In genomic region chr1:209607102-209607794, GRCh38 we compare ENCODE assay signal across 7 cellular contexts. TPM values are rescaled to one million over a fixed set of nuclear protein-coding genes. Genes with fewer than 3 reads are reported as not detected.
DNase-seq lines count a peak whose midpoint lies in the region; ATAC-seq and TF ChIP-seq lines count a peak whose summit lies in the region.

No MANE protein-coding gene starts in this region.

- peaks cover 17% of the 10 kb centered on the region for H3K27me3 Mint-ChIP-seq in osteocyte (ENCODE audit: unreplicated experiment)

- H3K27ac Mint-ChIP-seq in osteocyte (ENCODE audit: unreplicated experiment): no peak overlapping the region

- ATAC-seq in GM18909 (IDR thresholded peaks at IDR 0.05; ENCODE audit: poor library complexity, unreplicated experiment) (peak; percentile 76), HG02763 (IDR thresholded peaks at IDR 0.05; ENCODE audit: unreplicated experiment) (peak; percentile 84)

- DNase-seq in T1000 (lab: John Stamatoyannopoulos, UW) (peak; percentile 42), COR-L47 (lab: John Stamatoyannopoulos, UW) (no peak), UCSD-AML1 (lab: John Stamatoyannopoulos, UW; ENCODE audit: unreplicated experiment) (no peak), osteocyte (ENCODE audit: extremely low spot score, unreplicated experiment) (no peak)
- peak; percentile 12 to 27 for DNase-seq in stimulated activated CD4-positive, alpha-beta T cell treated with anti-CD3 and anti-CD28 coated beads, Interleukin-15, amount 100 ng/mL, for 48 hours (ENCODE audit: low read depth in 2 of 2)

- H3K36me3 Mint-ChIP-seq in osteocyte (ENCODE audit: unreplicated experiment): no peaks in the 10 kb centered on the region

- TF ChIP-seq CTCF in osteocyte (IDR thresholded peaks at IDR 0.05): no peak

- H3K9me3 Mint-ChIP-seq in osteocyte (ENCODE audit: unreplicated experiment): no peaks in the 10 kb centered on the region

- H3K4me3 Mint-ChIP-seq in osteocyte (ENCODE audit: unreplicated experiment): no peak overlapping the region

- no peaks in the 10 kb centered on the region for H3K4me1 Mint-ChIP-seq in osteocyte (ENCODE audit: unreplicated experiment)

RNA-seq across cellular contexts. Expression of gene CAMK1G, which starts 23.7 kb away (rescaled TPM):
- not detected in 2 replicates for total RNA-seq in osteocyte

RNA-seq across cellular contexts. Expression of gene LAMB3, which starts 45.0 kb away (rescaled TPM):
- total RNA-seq in osteocyte: 2.6 and 4.1 TPM in 2 replicates

Comparison
In these comparisons a context has a peak if more than half of its experiments do, and no peak if none do; other contexts are left out.
1. DNase-seq: peak in T1000 (single experiment) and stimulated activated CD4-positive, alpha-beta T cell treated with anti-CD3 and anti-CD28 coated beads, Interleukin-15, amount 100 ng/mL, for 48 hours (2 of 2); none in COR-L47 (single experiment), UCSD-AML1 (single experiment) and osteocyte (single experiment).